ENCODE assay signal across 1 cellular context in the genomic region with DNA sequence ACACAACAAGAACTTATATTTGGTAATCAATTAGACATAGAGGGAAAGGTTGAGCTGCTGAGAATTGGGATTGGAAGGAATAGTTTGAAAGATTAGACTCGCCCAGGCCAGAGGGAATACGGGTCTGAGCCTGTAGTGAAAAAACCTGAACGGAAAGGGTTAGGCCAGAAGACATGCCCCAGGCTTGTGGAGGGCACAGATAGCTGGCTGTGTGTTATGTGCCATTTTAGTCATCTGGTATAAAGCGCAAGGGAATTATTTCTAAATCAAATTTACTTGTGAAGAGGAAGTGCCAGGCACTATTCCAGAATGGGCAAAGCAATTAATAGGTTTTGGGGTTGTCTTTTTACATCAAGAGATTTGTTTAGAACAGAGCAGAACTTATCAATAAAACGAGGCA.
TF ChIP-seq lines count a peak whose summit lies in the region.

No MANE protein-coding gene starts in this region.

TF ChIP-seq in HCT116, 20 proteins besides CTCF, POLR2A, EP300 and RAD21 (continued from another document):
- TF ChIP-seq, protein P1, sequence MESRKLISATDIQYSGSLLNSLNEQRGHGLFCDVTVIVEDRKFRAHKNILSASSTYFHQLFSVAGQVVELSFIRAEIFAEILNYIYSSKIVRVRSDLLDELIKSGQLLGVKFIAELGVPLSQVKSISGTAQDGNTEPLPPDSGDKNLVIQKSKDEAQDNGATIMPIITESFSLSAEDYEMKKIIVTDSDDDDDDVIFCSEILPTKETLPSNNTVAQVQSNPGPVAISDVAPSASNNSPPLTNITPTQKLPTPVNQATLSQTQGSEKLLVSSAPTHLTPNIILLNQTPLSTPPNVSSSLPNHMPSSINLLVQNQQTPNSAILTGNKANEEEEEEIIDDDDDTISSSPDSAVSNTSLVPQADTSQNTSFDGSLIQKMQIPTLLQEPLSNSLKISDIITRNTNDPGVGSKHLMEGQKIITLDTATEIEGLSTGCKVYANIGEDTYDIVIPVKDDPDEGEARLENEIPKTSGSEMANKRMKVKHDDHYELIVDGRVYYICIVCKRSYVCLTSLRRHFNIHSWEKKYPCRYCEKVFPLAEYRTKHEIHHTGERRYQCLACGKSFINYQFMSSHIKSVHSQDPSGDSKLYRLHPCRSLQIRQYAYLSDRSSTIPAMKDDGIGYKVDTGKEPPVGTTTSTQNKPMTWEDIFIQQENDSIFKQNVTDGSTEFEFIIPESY (IDR thresholded peaks at IDR 0.05; ENCODE audit: extremely low read depth, insufficient replicate concordance, low read length) = no peak
- TF ChIP-seq JUND (IDR thresholded peaks at IDR 0.05) = no peak
- no peak for TF ChIP-seq CBX3 (IDR thresholded peaks at IDR 0.05; ENCODE audit: low read depth)
- no peak for TF ChIP-seq POLR2AphosphoS5 (IDR thresholded peaks at IDR 0.05; ENCODE audit: low read depth, low read length)
- TF ChIP-seq, protein P2, sequence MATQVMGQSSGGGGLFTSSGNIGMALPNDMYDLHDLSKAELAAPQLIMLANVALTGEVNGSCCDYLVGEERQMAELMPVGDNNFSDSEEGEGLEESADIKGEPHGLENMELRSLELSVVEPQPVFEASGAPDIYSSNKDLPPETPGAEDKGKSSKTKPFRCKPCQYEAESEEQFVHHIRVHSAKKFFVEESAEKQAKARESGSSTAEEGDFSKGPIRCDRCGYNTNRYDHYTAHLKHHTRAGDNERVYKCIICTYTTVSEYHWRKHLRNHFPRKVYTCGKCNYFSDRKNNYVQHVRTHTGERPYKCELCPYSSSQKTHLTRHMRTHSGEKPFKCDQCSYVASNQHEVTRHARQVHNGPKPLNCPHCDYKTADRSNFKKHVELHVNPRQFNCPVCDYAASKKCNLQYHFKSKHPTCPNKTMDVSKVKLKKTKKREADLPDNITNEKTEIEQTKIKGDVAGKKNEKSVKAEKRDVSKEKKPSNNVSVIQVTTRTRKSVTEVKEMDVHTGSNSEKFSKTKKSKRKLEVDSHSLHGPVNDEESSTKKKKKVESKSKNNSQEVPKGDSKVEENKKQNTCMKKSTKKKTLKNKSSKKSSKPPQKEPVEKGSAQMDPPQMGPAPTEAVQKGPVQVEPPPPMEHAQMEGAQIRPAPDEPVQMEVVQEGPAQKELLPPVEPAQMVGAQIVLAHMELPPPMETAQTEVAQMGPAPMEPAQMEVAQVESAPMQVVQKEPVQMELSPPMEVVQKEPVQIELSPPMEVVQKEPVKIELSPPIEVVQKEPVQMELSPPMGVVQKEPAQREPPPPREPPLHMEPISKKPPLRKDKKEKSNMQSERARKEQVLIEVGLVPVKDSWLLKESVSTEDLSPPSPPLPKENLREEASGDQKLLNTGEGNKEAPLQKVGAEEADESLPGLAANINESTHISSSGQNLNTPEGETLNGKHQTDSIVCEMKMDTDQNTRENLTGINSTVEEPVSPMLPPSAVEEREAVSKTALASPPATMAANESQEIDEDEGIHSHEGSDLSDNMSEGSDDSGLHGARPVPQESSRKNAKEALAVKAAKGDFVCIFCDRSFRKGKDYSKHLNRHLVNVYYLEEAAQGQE (IDR thresholded peaks at IDR 0.05; ENCODE audit: low read depth) = no peak
- TF ChIP-seq SRF (IDR thresholded peaks at IDR 0.05; ENCODE audit: low read depth) = no peak
- TF ChIP-seq, protein P3, sequence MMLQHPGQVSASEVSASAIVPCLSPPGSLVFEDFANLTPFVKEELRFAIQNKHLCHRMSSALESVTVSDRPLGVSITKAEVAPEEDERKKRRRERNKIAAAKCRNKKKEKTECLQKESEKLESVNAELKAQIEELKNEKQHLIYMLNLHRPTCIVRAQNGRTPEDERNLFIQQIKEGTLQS (IDR thresholded peaks at IDR 0.05) = no peak
- no peak for TF ChIP-seq ZNF274 (IDR thresholded peaks at IDR 0.05; ENCODE audit: low read depth, low read length)
- no peak for TF ChIP-seq EZH2 (IDR thresholded peaks at IDR 0.05)
